ENCODE assay signal across 9 cellular contexts in genomic region chr2:23900927-23901322, GRCh38. TPM values are rescaled to one million over a fixed set of nuclear protein-coding genes. Genes with fewer than 3 reads are reported as not detected.
DNase-seq lines count a peak whose midpoint lies in the region; ATAC-seq and TF ChIP-seq lines count a peak whose summit lies in the region.
"Had no signal": no experiment of that assay in that cellular context is flagged by ENCODE, and none has a peak within 500 bp of the region (broad histone marks: within the 10 kb centered on the region; RNA-seq: fewer than 3 reads in every experiment).

No MANE protein-coding gene starts in this region.

- H3K27me3 Mint-ChIP-seq in natural killer cell treated with Interleukin-12 subunit alpha and Interleukin-12 subunit beta and Interleukin-15 and Interleukin-18, amount 100 ng/mL, for 72 hours, result no peaks in the 10 kb centered on the region

- no peaks in the 10 kb centered on the region for H3K36me3 Mint-ChIP-seq in natural killer cell treated with Interleukin-12 subunit alpha and Interleukin-12 subunit beta and Interleukin-15 and Interleukin-18, amount 100 ng/mL, for 72 hours

- peak overlapping the region in 1 of 2 donors; percentile 64 for H3K27ac Mint-ChIP-seq in natural killer cell treated with Interleukin-12 subunit alpha and Interleukin-12 subunit beta and Interleukin-15 and Interleukin-18, amount 100 ng/mL, for 72 hours

- H3K4me1 Mint-ChIP-seq in natural killer cell treated with Interleukin-12 subunit alpha and Interleukin-12 subunit beta and Interleukin-15 and Interleukin-18, amount 100 ng/mL, for 72 hours (ENCODE audit: low read depth in 2 of 2), result peaks cover 34 to 53% of the 10 kb centered on the region in 2 donors

- H3K4me1 ChIP-seq in aorta (ENCODE audit: control insufficient read depth in 1 of 2, insufficient read depth in 2 of 2, low read length in 2 of 2), result peaks cover 0 to 2% of the 10 kb centered on the region in 2 donors

- H3K36me3 ChIP-seq in kidney epithelial cell (ENCODE audit: control insufficient read depth, insufficient read depth, low read length) (no peaks in the 10 kb centered on the region), aorta (ENCODE audit: control insufficient read depth in 1 of 2, insufficient read depth in 2 of 2, low read length in 1 of 2) (no peaks in the 10 kb centered on the region)

- DNase-seq in left cardiac atrium (no peak), Right ventricle myocardium inferior (ENCODE audit: missing footprints) (no peak), astrocyte of the cerebellum (ENCODE audit: low read depth) (peak; percentile 57), kidney epithelial cell (ENCODE audit: low read depth) (peak; percentile 26), aorta (no peak)
- DNase-seq in natural killer cell treated with Interleukin-12 subunit alpha and Interleukin-12 subunit beta and Interleukin-15 and Interleukin-18, amount 100 ng/mL, for 72 hours (ENCODE audit: low spot score), result no peak
- DNase-seq: activated T-cell treated with anti-CD3 and anti-CD28 coated beads, Interleukin-2, amount 50 U/mL, for 48 hours had no signal

- peak; percentile 8 to 59 for ATAC-seq in left cardiac atrium
- no peak for ATAC-seq in Right ventricle myocardium inferior
- ATAC-seq in aorta (ENCODE audit: low FRiP score), result peak; percentile 60
- no peak for ATAC-seq in HG03097 (IDR thresholded peaks at IDR 0.05; ENCODE audit: low FRiP score, unreplicated experiment)
- ATAC-seq in natural killer cell treated with Interleukin-12 subunit alpha and Interleukin-12 subunit beta and Interleukin-15 and Interleukin-18, amount 100 ng/mL, for 72 hours, result no peak
- no peak for ATAC-seq in HG03442 (IDR thresholded peaks at IDR 0.05; ENCODE audit: unreplicated experiment)

- no peak overlapping the region for H3K4me3 ChIP-seq in astrocyte of the cerebellum (ENCODE audit: low read depth, low read length)
- no peak overlapping the region for H3K4me3 ChIP-seq in kidney epithelial cell (ENCODE audit: low read depth, low read length)
- H3K4me3 ChIP-seq in aorta (ENCODE audit: low read length in 2 of 2), result no peak overlapping the region

- no peaks in the 10 kb centered on the region for H3K9me3 Mint-ChIP-seq in natural killer cell treated with Interleukin-12 subunit alpha and Interleukin-12 subunit beta and Interleukin-15 and Interleukin-18, amount 100 ng/mL, for 72 hours

- WGBS in aorta, 2 donors, result 67% methylated on average over 5 of the region's 5 CpGs

- no peaks in the 10 kb centered on the region for H3K9me3 ChIP-seq in aorta (ENCODE audit: control insufficient read depth, low read length)

- TF ChIP-seq CTCF in astrocyte of the cerebellum (IDR thresholded peaks at IDR 0.05; ENCODE audit: low read depth, low read length, missing control alignments) (no peak), kidney epithelial cell (IDR thresholded peaks at IDR 0.05; ENCODE audit: insufficient read depth, low read length, poor library complexity, severe bottlenecking) (no peak)

- in situ Hi-C loops in astrocyte of the cerebellum (cut with HindIII; ENCODE audit: low sequenced_read_pairs), result no loop called here

- intact Hi-C loops in left cardiac atrium (cut with DNase I), result no loop called here
- intact Hi-C loops in Right ventricle myocardium inferior (cut with DNase I), result no loop called here
- intact Hi-C loops in aorta (cut with DNase I), result no loop called here

- no peaks in the 10 kb centered on the region for H3K27me3 ChIP-seq in kidney epithelial cell (ENCODE audit: control insufficient read depth, insufficient read depth, low read length)
- H3K27me3 ChIP-seq in aorta (ENCODE audit: control insufficient read depth in 1 of 2, insufficient read depth in 2 of 2, low read length in 1 of 2), result no peaks in the 10 kb centered on the region

- H3K4me3 Mint-ChIP-seq in natural killer cell treated with Interleukin-12 subunit alpha and Interleukin-12 subunit beta and Interleukin-15 and Interleukin-18, amount 100 ng/mL, for 72 hours, result no peak overlapping the region

- H3K27ac ChIP-seq in aorta (ENCODE audit: low read depth in 1 of 2, low read length in 2 of 2), result no peak overlapping the region

RNA-seq across cellular contexts. Expression of gene ATAD2B, which starts 26.0 kb away (rescaled TPM):
- total RNA-seq in left cardiac atrium (10 to 100 TPM in 1 of 2 donors, 1 to 10 TPM in 1; 6.5 to 12.1 TPM), Right ventricle myocardium inferior (6.9 TPM), kidney epithelial cell (8.1 and 9.1 TPM in 2 replicates), aorta (10 to 100 TPM; 33.4 to 45.8 TPM)
- 1 to 10 TPM; 2.3 to 3.6 TPM for polyA plus RNA-seq in aorta
- 10 to 100 TPM; 36.2 to 44.5 TPM for total RNA-seq in natural killer cell treated with Interleukin-12 subunit alpha and Interleukin-12 subunit beta and Interleukin-15 and Interleukin-18, amount 100 ng/mL, for 72 hours

RNA-seq across cellular contexts. Expression of gene UBXN2A, which starts 39.3 kb away (rescaled TPM):
- total RNA-seq in left cardiac atrium (10 to 100 TPM; 21.3 to 23.7 TPM), Right ventricle myocardium inferior (21.2 TPM), kidney epithelial cell (13.9 and 16.2 TPM in 2 replicates), aorta (10 to 100 TPM; 16.8 to 19.5 TPM)
- polyA plus RNA-seq in aorta, result 10 to 100 TPM; 10.0 to 11.5 TPM
- 10 to 100 TPM; 11.2 to 14.1 TPM for total RNA-seq in natural killer cell treated with Interleukin-12 subunit alpha and Interleukin-12 subunit beta and Interleukin-15 and Interleukin-18, amount 100 ng/mL, for 72 hours

Comparison
In these comparisons a context has a peak if more than half of its experiments do, and no peak if none do; other contexts are left out.
1. ATAC-seq: peak in left cardiac atrium (2 of 2) and aorta (single experiment); none in Right ventricle myocardium inferior (single experiment), HG03097 (single experiment), natural killer cell treated with Interleukin-12 subunit alpha and Interleukin-12 subunit beta and Interleukin-15 and Interleukin-18, amount 100 ng/mL, for 72 hours (0 of 2) and HG03442 (single experiment).
2. DNase-seq: peak in astrocyte of the cerebellum (single experiment) and kidney epithelial cell (single experiment); none in left cardiac atrium (single experiment), Right ventricle myocardium inferior (single experiment), aorta (0 of 2) and natural killer cell treated with Interleukin-12 subunit alpha and Interleukin-12 subunit beta and Interleukin-15 and Interleukin-18, amount 100 ng/mL, for 72 hours (single experiment).